In the genomic region with DNA sequence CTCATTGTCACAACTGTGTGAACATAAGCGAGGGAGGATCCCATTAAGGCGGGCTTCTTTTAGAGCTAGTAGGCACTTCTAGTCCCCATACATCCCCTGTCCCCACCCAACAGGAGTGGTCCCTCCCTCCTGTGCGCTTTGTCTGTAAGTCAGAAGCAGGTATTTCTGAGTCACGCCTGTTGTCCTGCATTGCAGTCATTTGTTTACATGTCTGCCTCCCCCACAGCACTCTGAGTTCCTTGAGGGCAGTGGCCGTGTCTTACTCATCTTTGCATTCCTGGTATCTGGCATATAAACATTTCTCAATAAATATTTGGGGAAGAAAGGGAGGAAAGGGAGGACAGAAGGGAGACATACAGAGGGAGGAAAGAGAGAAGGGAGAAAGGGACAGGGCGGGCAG, we compare ENCODE assay signal across 11 cellular contexts. TPM values are rescaled to one million over a fixed set of nuclear protein-coding genes. Genes with fewer than 3 reads are reported as not detected.
DNase-seq lines count a peak whose midpoint lies in the region; ATAC-seq and TF ChIP-seq lines count a peak whose summit lies in the region.
"Had no signal": no experiment of that assay in that cellular context is flagged by ENCODE, and none has a peak within 500 bp of the region (broad histone marks: within the 10 kb centered on the region; RNA-seq: fewer than 3 reads in every experiment).

No MANE protein-coding gene starts in this region.

- POLR2A ChIA-PET in Panc1 (lab: Charles Lee): no interaction called here

- no peak for TF ChIP-seq POLR2A in esophagus muscularis mucosa (IDR thresholded peaks at IDR 0.05; ENCODE audit: low read depth)

- peaks cover 2% of the 10 kb centered on the region for H3K36me3 Mint-ChIP-seq in Calu3 (ENCODE audit: insufficient read depth, unreplicated experiment)
- no peaks in the 10 kb centered on the region for H3K36me3 Mint-ChIP-seq in activated T-helper 2 cell treated with anti-CD3 and anti-CD28 coated beads, Interferon-gamma antibody, Interleukin-2, Interleukin-4, amounts not matched to agents 10 μg/mL and 5 μg/mL and 100 μg/mL, durations not matched to agents 14 hours and 24 hours and 36 hours (ENCODE audit: low read depth)

- peak; percentile 78 for ATAC-seq in Panc1
- ATAC-seq in omental fat pad (ENCODE audit: low FRiP score): peak; percentile 68

- H3K27ac ChIP-seq in Panc1 (ENCODE audit: low read length): no peak overlapping the region
- peak overlapping the region; percentile 26 for H3K27ac ChIP-seq in esophagus (ENCODE audit: low read depth in 2 of 2, low read length in 1 of 2)
- H3K27ac ChIP-seq in esophagus muscularis mucosa (replicated peaks in 1 of 4): peak overlapping the region in 1 of 4 donors; percentile 39

- H3K27me3 ChIP-seq in Panc1 (ENCODE audit: control insufficient read depth, insufficient read depth, low read length) (no peaks in the 10 kb centered on the region), esophagus (ENCODE audit: control insufficient read depth in 1 of 2, insufficient read depth in 2 of 2, low read length in 2 of 2) (no peaks in the 10 kb centered on the region), esophagus muscularis mucosa (peaks cover 0 to 5% (median 0%) of the 10 kb centered on the region in 4 donors)
- H3K27me3 ChIP-seq: adrenal gland had no signal

- H3K9me3 Mint-ChIP-seq in Calu3 (ENCODE audit: low read depth, unreplicated experiment): no peaks in the 10 kb centered on the region
- H3K9me3 Mint-ChIP-seq in activated T-helper 2 cell treated with anti-CD3 and anti-CD28 coated beads, Interferon-gamma antibody, Interleukin-2, Interleukin-4, amounts not matched to agents 10 μg/mL and 5 μg/mL and 100 μg/mL, durations not matched to agents 14 hours and 24 hours and 36 hours: no peaks in the 10 kb centered on the region

- H3K9me3 ChIP-seq in Panc1 (ENCODE audit: control insufficient read depth, insufficient read depth, low read depth, low read length): no peaks in the 10 kb centered on the region
- H3K9me3 ChIP-seq in esophagus (ENCODE audit: control insufficient read depth in 2 of 2, insufficient read depth in 1 of 2, low read depth in 1 of 2, low read length in 1 of 2): no peaks in the 10 kb centered on the region
- H3K9me3 ChIP-seq in esophagus muscularis mucosa: no peaks in the 10 kb centered on the region
- H3K9me3 ChIP-seq: adrenal gland had no signal

- intact Hi-C loops in Calu3 (cut with micrococcal nuclease; ENCODE audit: unreplicated experiment) (no loop called here), Panc1 (cut with micrococcal nuclease; ENCODE audit: unreplicated experiment) (no loop called here), esophagus muscularis mucosa (cut with DNase I) (no loop called here)
- intact Hi-C loops in activated T-helper 2 cell treated with anti-CD3 and anti-CD28 coated beads, Interferon-gamma antibody, Interleukin-2, Interleukin-4, amounts not matched to agents 10 μg/mL and 5 μg/mL and 100 μg/mL, durations not matched to agents 14 hours and 24 hours and 36 hours (cut with micrococcal nuclease): no loop called here

- DNase-seq in Calu3 (peak; percentile 57), Panc1 (ENCODE audit: low read depth, low spot score) (peak; percentile 46), omental fat pad (ENCODE audit: low spot score) (no peak), GOT3 (lab: John Stamatoyannopoulos, UW) (no peak), esophagus muscularis mucosa (ENCODE audit: extremely low spot score) (no peak), HuH-7.5 (ENCODE audit: low spot score) (no peak)
- no peak for DNase-seq in activated T-helper 2 cell treated with anti-CD3 and anti-CD28 coated beads, Interferon-gamma antibody, Interleukin-2, Interleukin-4, amounts not matched to agents 10 μg/mL and 5 μg/mL and 100 μg/mL, durations not matched to agents 14 hours and 24 hours and 36 hours (ENCODE audit: low spot score)
- DNase-seq: adrenal gland, DMS79, occipital lobe had no signal

- peaks cover 73% of the 10 kb centered on the region for H3K4me1 Mint-ChIP-seq in Calu3 (ENCODE audit: low read depth, unreplicated experiment)
- peaks cover 28% of the 10 kb centered on the region for H3K4me1 Mint-ChIP-seq in activated T-helper 2 cell treated with anti-CD3 and anti-CD28 coated beads, Interferon-gamma antibody, Interleukin-2, Interleukin-4, amounts not matched to agents 10 μg/mL and 5 μg/mL and 100 μg/mL, durations not matched to agents 14 hours and 24 hours and 36 hours (ENCODE audit: low read depth)

- H3K36me3 ChIP-seq in Panc1 (ENCODE audit: control insufficient read depth, insufficient read depth, low read length) (no peaks in the 10 kb centered on the region), esophagus (ENCODE audit: control insufficient read depth in 2 of 2, insufficient read depth in 2 of 2, low read length in 1 of 2) (no peaks in the 10 kb centered on the region), esophagus muscularis mucosa (no peaks in the 10 kb centered on the region)
- H3K36me3 ChIP-seq: adrenal gland had no signal

- BruUV-seq in Calu3 (replicated peaks; lab: Mats Ljungman, UMichigan): no TSS peak
- BruUV-seq in Panc1 (replicated peaks; lab: Mats Ljungman, UMichigan): no TSS peak

- in situ Hi-C loops in Panc1 (cut with HindIII; ENCODE audit: low pct_unique_long_range_greater_than_20kb, low sequenced_read_pairs): no loop called here

- no peak overlapping the region for H3K4me3 Mint-ChIP-seq in Calu3 (ENCODE audit: low read depth, unreplicated experiment)
- H3K4me3 Mint-ChIP-seq in activated T-helper 2 cell treated with anti-CD3 and anti-CD28 coated beads, Interferon-gamma antibody, Interleukin-2, Interleukin-4, amounts not matched to agents 10 μg/mL and 5 μg/mL and 100 μg/mL, durations not matched to agents 14 hours and 24 hours and 36 hours (ENCODE audit: low read depth): no peak overlapping the region

- H3K27me3 Mint-ChIP-seq in Calu3 (ENCODE audit: unreplicated experiment): no peaks in the 10 kb centered on the region
- H3K27me3 Mint-ChIP-seq in activated T-helper 2 cell treated with anti-CD3 and anti-CD28 coated beads, Interferon-gamma antibody, Interleukin-2, Interleukin-4, amounts not matched to agents 10 μg/mL and 5 μg/mL and 100 μg/mL, durations not matched to agents 14 hours and 24 hours and 36 hours (ENCODE audit: low read depth): no peaks in the 10 kb centered on the region

- CTCF ChIA-PET in Calu3 (lab: Charles Lee): interaction anchor here (0.6 to 0.8 kb wide), 3 partner anchors 12 to 22 kb away, joined by 3 to 5 read pairs (median 3); no protein-coding TSS in a partner anchor
- CTCF ChIA-PET in Panc1 (lab: Charles Lee): no interaction called here

- 57 to 73% methylated on average over 6 of the region's 6 CpGs for WGBS in esophagus, 2 donors
- 79% methylated on average over 6 of the region's 6 CpGs for WGBS in esophagus muscularis mucosa

- TF ChIP-seq CTCF in Calu3 (IDR thresholded peaks at IDR 0.05; ENCODE audit: unreplicated experiment): no peak
- TF ChIP-seq CTCF in Panc1 (IDR thresholded peaks at IDR 0.05): no peak
- TF ChIP-seq CTCF in omental fat pad (IDR thresholded peaks at IDR 0.05): no peak
- TF ChIP-seq CTCF in esophagus muscularis mucosa (IDR thresholded peaks at IDR 0.05): no peak

- no peak for TF ChIP-seq EP300 in esophagus muscularis mucosa (IDR thresholded peaks at IDR 0.05)

- peak overlapping the region; percentile 18 for H3K27ac Mint-ChIP-seq in Calu3 (ENCODE audit: unreplicated experiment)
- no peak overlapping the region for H3K27ac Mint-ChIP-seq in activated T-helper 2 cell treated with anti-CD3 and anti-CD28 coated beads, Interferon-gamma antibody, Interleukin-2, Interleukin-4, amounts not matched to agents 10 μg/mL and 5 μg/mL and 100 μg/mL, durations not matched to agents 14 hours and 24 hours and 36 hours

- peaks cover 3% of the 10 kb centered on the region; the same call in 1 of the 2 replicates for H3K4me1 ChIP-seq in Panc1 (ENCODE audit: control insufficient read depth, insufficient read depth, low read length)
- peaks cover 5 to 18% of the 10 kb centered on the region in 2 donors for H3K4me1 ChIP-seq in esophagus (ENCODE audit: control insufficient read depth in 2 of 2, insufficient read depth in 2 of 2, low read length in 1 of 2)
- peaks cover 0 to 27% (median 11%) of the 10 kb centered on the region in 4 donors for H3K4me1 ChIP-seq in esophagus muscularis mucosa

- H3K4me3 ChIP-seq in Panc1 (ENCODE audit: low read depth in 2 of 2, low read length in 2 of 2) (no peak overlapping the region), esophagus (ENCODE audit: low read depth in 1 of 2, low read length in 2 of 2) (no peak overlapping the region), esophagus muscularis mucosa (no peak overlapping the region)
- H3K4me3 ChIP-seq: adrenal gland had no signal

RNA-seq across cellular contexts. Expression of gene PLEKHA6, which starts 40.3 kb away (rescaled TPM):
- total RNA-seq in Calu3 (2022) (94.9 and 101 TPM in 2 replicates), Panc1 (2021; ENCODE audit: unreplicated experiment) (5.5 TPM), omental fat pad (10 to 100 TPM in 2 of 4 donors, 1 to 10 TPM in 2; 2.9 to 13.1 (median 7.5) TPM), esophagus muscularis mucosa (10 to 100 TPM; 11.9 to 22.4 (median 15.9) TPM)
- 0.53 TPM for polyA plus RNA-seq in Panc1 (2012; ENCODE audit: insufficient read length)
- 10 to 100 TPM; 11.0 to 36.3 TPM for polyA plus RNA-seq in esophagus
- 0.52 and 1.9 TPM in 2 replicates for total RNA-seq in activated T-helper 2 cell treated with anti-CD3 and anti-CD28 coated beads, Interferon-gamma antibody, Interleukin-2, Interleukin-4, amounts not matched to agents 10 μg/mL and 5 μg/mL and 100 μg/mL, durations not matched to agents 14 hours and 24 hours and 36 hours

Comparison
In these comparisons a context has a peak if more than half of its experiments do, and no peak if none do; other contexts are left out.
1. DNase-seq: peak in Calu3 (single experiment) and Panc1 (single experiment); none in omental fat pad (single experiment), GOT3 (single experiment), esophagus muscularis mucosa (single experiment), HuH-7.5 (single experiment) and activated T-helper 2 cell treated with anti-CD3 and anti-CD28 coated beads, Interferon-gamma antibody, Interleukin-2, Interleukin-4, amounts not matched to agents 10 μg/mL and 5 μg/mL and 100 μg/mL, durations not matched to agents 14 hours and 24 hours and 36 hours (single experiment).